ENCODE assay signal across 17 cellular contexts in genomic region chr11:86749861-86750401, GRCh38.
"Had no signal": no experiment of that assay in that cellular context is flagged by ENCODE, and none has a peak within 500 bp of the region (broad histone marks: within the 10 kb centered on the region; RNA-seq: fewer than 3 reads in every experiment).

No MANE protein-coding gene starts in this region.

- H3K27ac Mint-ChIP-seq: activated CD4-positive, alpha-beta memory T cell treated with anti-CD3 and anti-CD28 coated beads for 36 hours; activated T-cell treated with anti-CD3 and anti-CD28 coated beads, Interleukin-2, amount 50 U/mL, for 24 hours; mesothelial cell of epicardium; stimulated activated naive B cell treated with anti-CD40 and anti-IgM and Interleukin-4, amounts not matched to agents 10 μg/mL and 1 μg/mL and 100 μg/mL, for 72 hours had no signal

- H3K4me1 Mint-ChIP-seq: stimulated activated naive B cell treated with anti-CD40 and anti-IgM and Interleukin-4, amounts not matched to agents 10 μg/mL and 1 μg/mL and 100 μg/mL, for 72 hours had no signal

- H3K9me3 Mint-ChIP-seq: activated CD4-positive, alpha-beta memory T cell treated with anti-CD3 and anti-CD28 coated beads for 36 hours; activated T-cell treated with anti-CD3 and anti-CD28 coated beads, Interleukin-2, amount 50 U/mL, for 24 hours; mesothelial cell of epicardium; stimulated activated naive B cell treated with anti-CD40 and anti-IgM and Interleukin-4, amounts not matched to agents 10 μg/mL and 1 μg/mL and 100 μg/mL, for 72 hours had no signal

- H3K4me3 ChIP-seq: adrenal gland, colonic mucosa, lower lobe of right lung, tibial nerve, uterus had no signal

- ATAC-seq: activated CD4-positive, CD25-positive, alpha-beta regulatory T cell treated with anti-CD3 and anti-CD28 coated beads, Interleukin-2, amount 50 U/mL, for 24 hours; esophagus mucosa; left colon; lower lobe of right lung; stimulated activated naive B cell treated with anti-CD40 and anti-IgM and Interleukin-4, amounts not matched to agents 10 μg/mL and 1 μg/mL and 100 μg/mL, for 72 hours had no signal

- H3K27ac ChIP-seq: adrenal gland, colonic mucosa, lower lobe of right lung, tibial nerve, uterus had no signal

- H3K9me3 ChIP-seq: adrenal gland, colonic mucosa, lower lobe of right lung, tibial nerve, uterus had no signal

- H3K27me3 Mint-ChIP-seq: stimulated activated naive B cell treated with anti-CD40 and anti-IgM and Interleukin-4, amounts not matched to agents 10 μg/mL and 1 μg/mL and 100 μg/mL, for 72 hours had no signal

- H3K4me3 Mint-ChIP-seq: activated CD4-positive, alpha-beta memory T cell treated with anti-CD3 and anti-CD28 coated beads for 36 hours; activated T-cell treated with anti-CD3 and anti-CD28 coated beads, Interleukin-2, amount 50 U/mL, for 24 hours; mesothelial cell of epicardium; stimulated activated naive B cell treated with anti-CD40 and anti-IgM and Interleukin-4, amounts not matched to agents 10 μg/mL and 1 μg/mL and 100 μg/mL, for 72 hours had no signal

- H3K36me3 Mint-ChIP-seq: activated CD4-positive, alpha-beta memory T cell treated with anti-CD3 and anti-CD28 coated beads for 36 hours; mesothelial cell of epicardium; stimulated activated naive B cell treated with anti-CD40 and anti-IgM and Interleukin-4, amounts not matched to agents 10 μg/mL and 1 μg/mL and 100 μg/mL, for 72 hours had no signal

- DNase-seq: activated CD4-positive, alpha-beta memory T cell treated with anti-CD3 and anti-CD28 coated beads for 36 hours; activated naive CD4-positive, alpha-beta T cell treated with anti-CD3 and anti-CD28 coated beads, Interleukin-2, amount 50 U/mL, for 16 hours; activated T-cell treated with anti-CD3 and anti-CD28 coated beads, Interleukin-2, amount 50 U/mL, for 24 hours; adrenal gland; colonic mucosa; head of caudate nucleus; left colon; lower lobe of right lung; stimulated activated CD4-positive, alpha-beta T cell treated with anti-CD3 and anti-CD28 coated beads, Interleukin-2, amount 100 ng/mL, for 48 hours; stimulated activated naive B cell treated with anti-CD40 and anti-IgM and Interleukin-4, amounts not matched to agents 10 μg/mL and 1 μg/mL and 100 μg/mL, for 72 hours; substantia nigra; uterus had no signal

- H3K4me1 ChIP-seq: adrenal gland, colonic mucosa, lower lobe of right lung, uterus had no signal

- H3K36me3 ChIP-seq: adrenal gland, colonic mucosa, lower lobe of right lung, tibial nerve, uterus had no signal

- H3K27me3 ChIP-seq: adrenal gland, colonic mucosa, tibial nerve, uterus had no signal

- FAIRE-seq: frontal cortex had no signal
